26 cellular contexts compared by ENCODE assay signal in genomic region chr15:62088361-62088693, GRCh38. TPM values are rescaled to one million over a fixed set of nuclear protein-coding genes. Genes with fewer than 3 reads are reported as not detected.
"Had no signal": no experiment of that assay in that cellular context is flagged by ENCODE, and none has a peak within 500 bp of the region (broad histone marks: within the 10 kb centered on the region; RNA-seq: fewer than 3 reads in every experiment).

No MANE protein-coding gene starts in this region.

- H3K27me3 Mint-ChIP-seq: type B pancreatic cell had no signal

- DNase-seq: activated CD4-positive, alpha-beta T cell treated with anti-CD3 and anti-CD28 coated beads for 1 hour; activated CD8-positive, alpha-beta memory T cell treated with anti-CD3 and anti-CD28 coated beads for 24 hours; activated CD8-positive, alpha-beta memory T cell treated with anti-CD3 and anti-CD28 coated beads, Interleukin-2, amount 50 U/mL, for 48 hours; activated effector memory CD4-positive, alpha-beta T cell treated with anti-CD3 and anti-CD28 coated beads, Interleukin-2, amount 50 U/mL, for 16 hours; activated T-cell treated with anti-CD3 and anti-CD28 coated beads, Interleukin-2, amount 50 U/mL, for 48 hours; endodermal cell; erythroblast; gastrocnemius medialis; heart left ventricle; kidney glomerular epithelial cell; left ventricle myocardium superior; mucosa of descending colon; naive thymus-derived CD4-positive, alpha-beta T cell; sigmoid colon; stimulated activated CD4-positive, alpha-beta T cell treated with anti-CD3 and anti-CD28 coated beads, Interleukin-2, amount 100 ng/mL, for 24 hours; stimulated activated naive CD8-positive, alpha-beta T cell treated with anti-CD3 and anti-CD28 coated beads, Interleukin-15, amount 100 ng/mL, for 72 hours; SW 1271; WERI-Rb-1 had no signal

- H3K9me3 Mint-ChIP-seq: activated naive CD4-positive, alpha-beta T cell treated with anti-CD3 and anti-CD28 coated beads, Interleukin-2, amount 50 U/mL, for 24 hours; type B pancreatic cell had no signal

- H3K4me1 ChIP-seq: gastrocnemius medialis, sigmoid colon had no signal

- H3K27me3 ChIP-seq: adrenal gland, cardiac muscle cell, gastrocnemius medialis, heart left ventricle, pancreas, sigmoid colon had no signal

- H3K4me3 ChIP-seq: adrenal gland, cardiac muscle cell, gastrocnemius medialis, heart left ventricle, mucosa of descending colon, pancreas, sigmoid colon had no signal

- H3K27ac Mint-ChIP-seq: activated naive CD4-positive, alpha-beta T cell treated with anti-CD3 and anti-CD28 coated beads, Interleukin-2, amount 50 U/mL, for 24 hours; endodermal cell; naive thymus-derived CD4-positive, alpha-beta T cell; stimulated activated naive CD8-positive, alpha-beta T cell treated with anti-CD3 and anti-CD28 coated beads, Interleukin-15, amount 100 ng/mL, for 72 hours; type B pancreatic cell had no signal

- H3K4me3 Mint-ChIP-seq: activated naive CD4-positive, alpha-beta T cell treated with anti-CD3 and anti-CD28 coated beads, Interleukin-2, amount 50 U/mL, for 24 hours; endodermal cell; naive thymus-derived CD4-positive, alpha-beta T cell; stimulated activated naive CD8-positive, alpha-beta T cell treated with anti-CD3 and anti-CD28 coated beads, Interleukin-15, amount 100 ng/mL, for 72 hours; type B pancreatic cell had no signal

- ATAC-seq: naive thymus-derived CD4-positive, alpha-beta T cell; stimulated activated naive CD8-positive, alpha-beta T cell treated with anti-CD3 and anti-CD28 coated beads, Interleukin-15, amount 100 ng/mL, for 72 hours had no signal

- H3K36me3 ChIP-seq: adrenal gland, cardiac muscle cell, gastrocnemius medialis, heart left ventricle, pancreas, sigmoid colon, WERI-Rb-1 had no signal

- H3K27ac ChIP-seq: cardiac muscle cell, gastrocnemius medialis, sigmoid colon, WERI-Rb-1 had no signal

- H3K9me3 ChIP-seq: adrenal gland, gastrocnemius medialis, heart left ventricle, mucosa of descending colon, pancreas, sigmoid colon had no signal

- H3K36me3 Mint-ChIP-seq: activated naive CD4-positive, alpha-beta T cell treated with anti-CD3 and anti-CD28 coated beads, Interleukin-2, amount 50 U/mL, for 24 hours; type B pancreatic cell had no signal

- H3K4me1 Mint-ChIP-seq: activated naive CD4-positive, alpha-beta T cell treated with anti-CD3 and anti-CD28 coated beads, Interleukin-2, amount 50 U/mL, for 24 hours; naive thymus-derived CD4-positive, alpha-beta T cell; stimulated activated naive CD8-positive, alpha-beta T cell treated with anti-CD3 and anti-CD28 coated beads, Interleukin-15, amount 100 ng/mL, for 72 hours had no signal

RNA-seq across cellular contexts. Expression of gene C2CD4A, which starts 21.6 kb away (rescaled TPM):
- total RNA-seq: cardiac muscle cell; endodermal cell; heart left ventricle; left ventricle myocardium superior; naive thymus-derived CD4-positive, alpha-beta T cell; SK-MEL-5; T-helper 2 cell treated with Interferon-gamma antibody and Interleukin-4, amounts not matched to agents 100 ng/mL and 5 ng/mL, for 36 hours; temporal lobe had no signal
